8 cellular contexts compared by ENCODE assay signal in genomic region chr3:158659454-158660237, GRCh38. TPM values are rescaled to one million over a fixed set of nuclear protein-coding genes. Genes with fewer than 3 reads are reported as not detected.
DNase-seq lines count a peak whose midpoint lies in the region; ATAC-seq and TF ChIP-seq lines count a peak whose summit lies in the region.

No MANE protein-coding gene starts in this region.

- peak; percentile 80 for ATAC-seq in GM18870 (IDR thresholded peaks at IDR 0.05; ENCODE audit: unreplicated experiment)
- peak; percentile 88 for ATAC-seq in HG03064 (IDR thresholded peaks at IDR 0.05; ENCODE audit: low read depth, unreplicated experiment)
- ATAC-seq in esophagus mucosa: peak; percentile 88
- ATAC-seq in upper lobe of left lung (ENCODE audit: low FRiP score in 2 of 2): peak; percentile 83 to 90

- no peaks in the 10 kb centered on the region for H3K9me3 ChIP-seq in upper lobe of left lung

- H3K4me1 Mint-ChIP-seq in nephron: no peaks in the 10 kb centered on the region

- H3K36me3 ChIP-seq in upper lobe of left lung: peaks cover 0 to 70% (median 25%) of the 10 kb centered on the region in 4 donors

- no peaks in the 10 kb centered on the region for H3K27me3 Mint-ChIP-seq in nephron (ENCODE audit: low read depth)

- WGBS in upper lobe of left lung, 2 donors: 38 to 41% methylated on average over 7 of the region's 7 CpGs

- no peaks in the 10 kb centered on the region for H3K9me3 Mint-ChIP-seq in nephron

- no peak for TF ChIP-seq EP300 in upper lobe of left lung (IDR thresholded peaks at IDR 0.05)

- no peak overlapping the region for H3K4me3 Mint-ChIP-seq in nephron

- peaks cover 0 to 5% (median 2%) of the 10 kb centered on the region in 4 donors for H3K4me1 ChIP-seq in upper lobe of left lung

- peaks cover 39% of the 10 kb centered on the region for H3K36me3 Mint-ChIP-seq in nephron (ENCODE audit: low read depth)

- no peak overlapping the region for H3K27ac Mint-ChIP-seq in nephron

- no peak overlapping the region for H3K4me3 ChIP-seq in upper lobe of left lung

- DNase-seq in CD1c-positive myeloid dendritic cell (ENCODE audit: extremely low spot score): peak; percentile 60
- peak; percentile 29 for DNase-seq in NCI-H2227 treated with DMSO at 0.1 percent for 48 hours (lab: John Stamatoyannopoulos, UW)
- DNase-seq in activated T-cell treated with anti-CD3 and anti-CD28 coated beads for 1 hour (ENCODE audit: low read depth): peak; percentile 31
- peak in 1 of 2 donors; percentile 40 for DNase-seq in upper lobe of left lung

- TF ChIP-seq CTCF in nephron (IDR thresholded peaks at IDR 0.05; ENCODE audit: unreplicated experiment in 3 of 3) (peak; percentile 55 to 68 (median 60)), upper lobe of left lung (IDR thresholded peaks at IDR 0.05) (peak; percentile 56 to 68 (median 60))

- no peaks in the 10 kb centered on the region for H3K27me3 ChIP-seq in upper lobe of left lung

- peak overlapping the region in 3 of 4 donors; percentile 46 to 61 (median 54) for H3K27ac ChIP-seq in upper lobe of left lung

- no peak for TF ChIP-seq POLR2A in upper lobe of left lung (IDR thresholded peaks at IDR 0.05)

RNA-seq across cellular contexts. Expression of gene LXN, which starts 12.8 kb away (rescaled TPM):
- total RNA-seq in esophagus mucosa (8.4 TPM), upper lobe of left lung (10 to 100 TPM; 10.4 to 26.6 (median 19.8) TPM)

RNA-seq across cellular contexts. Expression of gene GFM1, which starts 15.3 kb away (rescaled TPM):
- total RNA-seq in esophagus mucosa (32.5 TPM), upper lobe of left lung (10 to 100 TPM; 15.3 to 50.0 (median 39.2) TPM)
